28 cellular contexts compared by ENCODE assay signal in the genomic region with DNA sequence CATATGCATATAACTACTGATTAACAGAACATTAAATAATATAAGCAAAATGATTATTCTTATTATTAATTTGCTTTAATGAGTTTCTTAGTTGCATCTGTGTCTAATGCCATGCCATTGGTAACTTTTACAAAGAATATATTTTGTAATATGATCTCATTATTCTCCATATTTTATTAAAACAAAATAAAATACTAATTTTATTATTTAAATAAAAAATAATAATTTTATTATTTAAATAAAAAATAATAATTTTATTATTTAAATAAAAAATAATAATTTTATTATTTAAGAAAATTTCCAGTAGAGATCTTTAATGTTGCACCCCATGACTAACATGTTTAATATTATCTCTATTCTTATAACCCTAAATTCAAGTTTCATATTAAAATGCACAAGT.
DNase-seq lines count a peak whose midpoint lies in the region; ATAC-seq, FAIRE-seq and TF ChIP-seq lines count a peak whose summit lies in the region.
"Had no signal": no experiment of that assay in that cellular context is flagged by ENCODE, and none has a peak within 500 bp of the region (broad histone marks: within the 10 kb centered on the region; RNA-seq: fewer than 3 reads in every experiment).

No MANE protein-coding gene starts in this region.

- H3K4me1 Mint-ChIP-seq in stimulated activated naive B cell treated with anti-CD40 and anti-IgM and Interleukin-4, amounts not matched to agents 10 μg/mL and 1 μg/mL and 100 μg/mL, for 72 hours, result no peaks in the 10 kb centered on the region
- H3K4me1 Mint-ChIP-seq: CD14-positive monocyte; CD8-positive, alpha-beta memory T cell had no signal

- ATAC-seq in pancreas, result no peak
- ATAC-seq in GM19351 (IDR thresholded peaks at IDR 0.05; ENCODE audit: unreplicated experiment), result no peak
- no peak for ATAC-seq in stimulated activated naive B cell treated with anti-CD40 and anti-IgM and Interleukin-4, amounts not matched to agents 10 μg/mL and 1 μg/mL and 100 μg/mL, for 72 hours (replicated peaks)
- ATAC-seq: A549 had no signal

- H3K4me3 ChIP-seq in pancreas, result no peak overlapping the region
- H3K4me3 ChIP-seq: A549; BLaER1 treated with 17β-estradiol and CSF1 and Interleukin-3, amounts not matched to agents 10 nM and 100 nM; GM23248 had no signal

- TF ChIP-seq CTCF in pancreas (IDR thresholded peaks at IDR 0.05), result no peak

- DNase-seq in pancreas (no peak), NCI-H146 (lab: John Stamatoyannopoulos, UW) (no peak), NCI-H187 treated with DMSO at 0.1 percent for 48 hours (lab: John Stamatoyannopoulos, UW) (no peak)
- DNase-seq in stimulated activated naive B cell treated with anti-CD40 and anti-IgM and Interleukin-4, amounts not matched to agents 10 μg/mL and 1 μg/mL and 100 μg/mL, for 72 hours, result no peak
- DNase-seq: ACHN; AML-193; BE2C; CD4-positive, alpha-beta T cell; CD8-positive, alpha-beta memory T cell; DMS 273 treated with DMSO at 0.1 percent for 48 hours; DMS79; EL; GF-D8; GM23248; H7; HCEC 1CT had no signal

- intact Hi-C loops in pancreas (cut with DNase I), result no loop called here

- H3K4me1 ChIP-seq in pancreas, result no peaks in the 10 kb centered on the region
- H3K4me1 ChIP-seq: A549, BE2C had no signal

- no peaks in the 10 kb centered on the region for H3K9me3 ChIP-seq in pancreas
- H3K9me3 ChIP-seq: BE2C had no signal

- FAIRE-seq in A204.1 (lab: Jason Lieb, UNC) (peak; percentile 99), TTC549 (lab: Jason Lieb, UNC) (peak; percentile 98), endometrium (lab: Jason Lieb, UNC) (peak; percentile 93), pancreas (lab: Jason Lieb, UNC) (peak; percentile 98)
- FAIRE-seq: A549, D721Med, GM12891, GM18507, H1 had no signal

- no peaks in the 10 kb centered on the region for H3K36me3 ChIP-seq in pancreas
- H3K36me3 ChIP-seq: BE2C; BLaER1 treated with 17β-estradiol and CSF1 and Interleukin-3, amounts not matched to agents 10 nM and 100 nM had no signal

- H3K27me3 ChIP-seq in pancreas, result peaks cover 0 to 4% (median 0%) of the 10 kb centered on the region in 4 donors
- H3K27me3 ChIP-seq: BE2C had no signal

- no peak overlapping the region for H3K27ac Mint-ChIP-seq in stimulated activated naive B cell treated with anti-CD40 and anti-IgM and Interleukin-4, amounts not matched to agents 10 μg/mL and 1 μg/mL and 100 μg/mL, for 72 hours
- H3K27ac Mint-ChIP-seq: CD14-positive monocyte; CD4-positive, alpha-beta T cell; CD8-positive, alpha-beta memory T cell had no signal

- H3K27ac ChIP-seq in pancreas, result no peak overlapping the region
- H3K27ac ChIP-seq: 22Rv1; A549; BLaER1 treated with 17β-estradiol and CSF1 and Interleukin-3, amounts not matched to agents 10 nM and 100 nM; GM23248 had no signal

- peaks cover 15 to 16% of the 10 kb centered on the region in 2 donors for H3K9me3 Mint-ChIP-seq in stimulated activated naive B cell treated with anti-CD40 and anti-IgM and Interleukin-4, amounts not matched to agents 10 μg/mL and 1 μg/mL and 100 μg/mL, for 72 hours

- H3K36me3 Mint-ChIP-seq in stimulated activated naive B cell treated with anti-CD40 and anti-IgM and Interleukin-4, amounts not matched to agents 10 μg/mL and 1 μg/mL and 100 μg/mL, for 72 hours, result no peaks in the 10 kb centered on the region
- H3K36me3 Mint-ChIP-seq: CD14-positive monocyte; CD8-positive, alpha-beta memory T cell had no signal

- H3K27me3 Mint-ChIP-seq in stimulated activated naive B cell treated with anti-CD40 and anti-IgM and Interleukin-4, amounts not matched to agents 10 μg/mL and 1 μg/mL and 100 μg/mL, for 72 hours, result no peaks in the 10 kb centered on the region
- H3K27me3 Mint-ChIP-seq: CD4-positive, alpha-beta T cell had no signal

- H3K4me3 Mint-ChIP-seq in stimulated activated naive B cell treated with anti-CD40 and anti-IgM and Interleukin-4, amounts not matched to agents 10 μg/mL and 1 μg/mL and 100 μg/mL, for 72 hours, result no peak overlapping the region
- H3K4me3 Mint-ChIP-seq: CD14-positive monocyte; CD4-positive, alpha-beta T cell; CD8-positive, alpha-beta memory T cell had no signal
